ENCODE assay signal across 8 cellular contexts in the genomic region with DNA sequence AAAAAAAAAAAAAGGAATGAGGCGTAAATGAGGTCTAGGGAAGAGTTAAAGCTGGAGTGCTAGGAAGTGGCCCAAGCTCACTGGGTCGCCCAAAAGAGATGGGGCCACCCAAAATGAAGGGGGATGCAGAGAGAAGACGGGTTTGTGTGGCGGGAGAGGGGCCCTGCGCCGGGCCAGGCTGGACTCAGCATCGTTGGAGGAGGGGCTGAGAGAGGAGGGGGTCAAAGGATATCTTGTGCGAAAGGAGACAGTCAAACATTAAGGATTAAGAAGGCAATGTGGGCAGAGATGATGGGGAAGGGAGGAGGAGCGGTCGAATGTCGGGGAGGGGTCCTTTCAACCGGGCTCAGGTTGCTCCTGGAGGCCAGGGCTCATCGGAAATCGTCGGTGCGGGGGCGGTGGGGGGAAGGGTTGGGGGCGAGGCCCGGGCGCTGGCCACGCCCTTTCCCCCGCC. TPM values are rescaled to one million over a fixed set of nuclear protein-coding genes. Genes with fewer than 3 reads are reported as not detected.
DNase-seq lines count a peak whose midpoint lies in the region; ATAC-seq and TF ChIP-seq lines count a peak whose summit lies in the region.

No MANE protein-coding gene starts in this region.

- peaks cover 8 to 24% (median 16%) of the 10 kb centered on the region in 4 donors for H3K4me1 Mint-ChIP-seq in CD4-positive, alpha-beta memory T cell

- no peaks in the 10 kb centered on the region for H3K9me3 ChIP-seq in CD4-positive, alpha-beta memory T cell (ENCODE audit: control insufficient read depth in 1 of 2, low read length in 2 of 2)
- H3K9me3 ChIP-seq in effector memory CD4-positive, alpha-beta T cell (ENCODE audit: control insufficient read depth, low read length), result no peaks in the 10 kb centered on the region
- H3K9me3 ChIP-seq in neuron (ENCODE audit: low read length), result no peaks in the 10 kb centered on the region

- peak overlapping the region; percentile 60 to 96 (median 88) for H3K27ac Mint-ChIP-seq in CD4-positive, alpha-beta memory T cell

- no peaks in the 10 kb centered on the region for H3K36me3 ChIP-seq in CD4-positive, alpha-beta memory T cell (ENCODE audit: insufficient read depth, low read length)
- H3K36me3 ChIP-seq in effector memory CD4-positive, alpha-beta T cell (ENCODE audit: control insufficient read depth, insufficient read depth, low read length), result no peaks in the 10 kb centered on the region
- peaks cover 5% of the 10 kb centered on the region for H3K36me3 ChIP-seq in neuron (ENCODE audit: insufficient read depth, low read length)

- POLR2A ChIA-PET in CD4-positive, alpha-beta memory T cell (lab: Charles Lee; ENCODE audit: partially characterized antibody), result interaction anchor here (0.8 to 3.6 kb wide), 6 partner anchors 34 to 304 kb away, joined by 3 to 15 read pairs (median 4); a partner anchor contains a TSS

- peak overlapping the region; percentile 55 for H3K27ac ChIP-seq in CD4-positive, alpha-beta memory T cell (ENCODE audit: low read depth, low read length)
- peak overlapping the region; percentile 46 for H3K27ac ChIP-seq in effector memory CD4-positive, alpha-beta T cell (ENCODE audit: insufficient read depth, low read length, poor library complexity, severe bottlenecking)

- H3K27me3 ChIP-seq in CD4-positive, alpha-beta memory T cell (ENCODE audit: insufficient read depth, low read length), result no peaks in the 10 kb centered on the region
- H3K27me3 ChIP-seq in effector memory CD4-positive, alpha-beta T cell (replicated peaks; ENCODE audit: control insufficient read depth, insufficient read depth, low read length, poor library complexity, severe bottlenecking), result no peaks in the 10 kb centered on the region
- H3K27me3 ChIP-seq in neuron (ENCODE audit: insufficient read depth, low read length), result no peaks in the 10 kb centered on the region

- H3K4me3 ChIP-seq in CD4-positive, alpha-beta memory T cell (ENCODE audit: low read length in 2 of 2), result peak overlapping the region in 1 of 2 donors; percentile 53
- H3K4me3 ChIP-seq in LNCaP clone FGC (ENCODE audit: low read depth, low read length), result peak overlapping the region; percentile 44
- H3K4me3 ChIP-seq in effector memory CD4-positive, alpha-beta T cell (ENCODE audit: insufficient read depth, low read depth, low read length, poor library complexity, severe bottlenecking), result peak overlapping the region; percentile 45
- H3K4me3 ChIP-seq in neuron (ENCODE audit: low read length), result peak overlapping the region; percentile 54

- H3K4me1 ChIP-seq in CD4-positive, alpha-beta memory T cell (ENCODE audit: insufficient read depth, low read length), result peaks cover 20% of the 10 kb centered on the region
- peaks cover 9% of the 10 kb centered on the region for H3K4me1 ChIP-seq in effector memory CD4-positive, alpha-beta T cell (ENCODE audit: control insufficient read depth, insufficient read depth, low read length, poor library complexity, severe bottlenecking)
- peaks cover 9% of the 10 kb centered on the region for H3K4me1 ChIP-seq in neuron (ENCODE audit: insufficient read depth, low read length)

- DNase-seq in CD4-positive, alpha-beta memory T cell, result no peak
- DNase-seq in LNCaP clone FGC (ENCODE audit: low read depth), result no peak
- no peak for DNase-seq in effector memory CD4-positive, alpha-beta T cell
- DNase-seq in NCI-H2171 (lab: John Stamatoyannopoulos, UW), result no peak
- DNase-seq in activated CD4-positive, CD25-positive, alpha-beta regulatory T cell treated with anti-CD3 and anti-CD28 coated beads, Interleukin-2, amount 50 U/mL, for 72 hours, result no peak
- DNase-seq in HK-2 (ENCODE audit: unreplicated experiment), result no peak

- peaks cover 0 to 4% of the 10 kb centered on the region in 2 donors for H3K36me3 Mint-ChIP-seq in CD4-positive, alpha-beta memory T cell

- H3K4me3 Mint-ChIP-seq in CD4-positive, alpha-beta memory T cell, result peak overlapping the region; percentile 70 to 84 (median 81)

- no peak for TF ChIP-seq CTCF in LNCaP clone FGC (IDR thresholded peaks at IDR 0.05; ENCODE audit: control insufficient read depth, extremely low read depth, insufficient read depth)

- ATAC-seq in GM18873 (IDR thresholded peaks at IDR 0.05; ENCODE audit: low FRiP score, unreplicated experiment), result no peak

- intact Hi-C loops in CD4-positive, alpha-beta memory T cell (cut with micrococcal nuclease), result loop anchor here (5.0 kb wide), 1 partner anchor 303 kb away; a partner anchor contains a TSS

- H3K27me3 Mint-ChIP-seq in CD4-positive, alpha-beta memory T cell, result no peaks in the 10 kb centered on the region

- H3K9me3 Mint-ChIP-seq in CD4-positive, alpha-beta memory T cell, result peaks cover 0 to 7% (median 0%) of the 10 kb centered on the region in 8 donors

- CTCF ChIA-PET in CD4-positive, alpha-beta memory T cell (lab: Charles Lee; ENCODE audit: partially characterized antibody), result interaction anchor here (0.6 to 2.5 kb wide), 2 partner anchors 10 to 35 kb away, joined by 3 to 9 read pairs; a partner anchor contains a TSS

- peak overlapping the region; percentile 27 for H2AFZ ChIP-seq in neuron (ENCODE audit: low read depth, low read length)

RNA-seq across cellular contexts. Expression of a gene that starts 0.8 kb away (rescaled TPM):
- total RNA-seq in CD4-positive, alpha-beta memory T cell, result 10 to 100 TPM; 25.2 to 26.5 TPM
- 1 to 10 TPM in 1 of 2 donors, under 1 TPM in 1; 0.71 to 1.8 TPM for polyA plus RNA-seq in CD4-positive, alpha-beta memory T cell

RNA-seq across cellular contexts. Expression of a gene that starts 22.3 kb away (rescaled TPM):
- under 1 TPM; 0.36 to 0.49 TPM for total RNA-seq in CD4-positive, alpha-beta memory T cell
- under 1 TPM in 1 of 2 donors, not detected in 1; 0.21 TPM for polyA plus RNA-seq in CD4-positive, alpha-beta memory T cell

RNA-seq across cellular contexts. Expression of a gene that starts 34.5 kb away (rescaled TPM):
- 10 to 100 TPM in 1 of 2 experiments, 1 to 10 TPM in 1; 9.0 to 10.9 TPM for total RNA-seq in CD4-positive, alpha-beta memory T cell
- polyA plus RNA-seq in CD4-positive, alpha-beta memory T cell, result 10 to 100 TPM; 24.7 to 24.9 TPM

RNA-seq across cellular contexts. Expression of a gene that starts 57.9 kb away (rescaled TPM):
- total RNA-seq in CD4-positive, alpha-beta memory T cell, result 10 to 100 TPM; 29.6 TPM
- polyA plus RNA-seq in CD4-positive, alpha-beta memory T cell, result 10 to 100 TPM; 12.2 to 14.0 TPM

RNA-seq across cellular contexts. Expression of a gene that starts 58.1 kb away (rescaled TPM):
- 10 to 100 TPM; 39.6 to 40.9 TPM for total RNA-seq in CD4-positive, alpha-beta memory T cell
- polyA plus RNA-seq in CD4-positive, alpha-beta memory T cell, result 10 to 100 TPM; 17.7 to 34.6 TPM
